1 cellular context compared by ENCODE assay signal in genomic region chr9:22357016-22357415, GRCh38.
TF ChIP-seq lines count a peak whose summit lies in the region.

No MANE protein-coding gene starts in this region.

TF ChIP-seq in H1, 55 proteins besides CTCF, POLR2A, EP300 and RAD21:
- 0 out of 2 replicates have a peak, but pooled peaks have one; percentile 40 for TF ChIP-seq TCF12 (IDR thresholded peaks at IDR 0.05; ENCODE audit: low read depth, low read length)
- no peak for TF ChIP-seq BRCA1 (IDR thresholded peaks at IDR 0.05; ENCODE audit: low read depth, low read length)
- TF ChIP-seq SP4 (IDR thresholded peaks at IDR 0.05; ENCODE audit: low read length): no peak
- TF ChIP-seq EZH2 (IDR thresholded peaks at IDR 0.05; ENCODE audit: low read depth, low read length, severe bottlenecking): no peak
TF ChIP-seq in H1: peak in this region for 1.
